Comparison of ENCODE assay signal across 30 cellular contexts in genomic region chr1:100874433-100874832, GRCh38. TPM values are rescaled to one million over a fixed set of nuclear protein-coding genes. Genes with fewer than 3 reads are reported as not detected.
A peak's percentile ranks its signal among the peaks of the same experiment; 100 is the strongest.
DNase-seq lines count a peak whose midpoint lies in the region; ATAC-seq, FAIRE-seq and TF ChIP-seq lines count a peak whose summit lies in the region.
"Had no signal": no experiment of that assay in that cellular context is flagged by ENCODE, and none has a peak within 500 bp of the region (broad histone marks: within the 10 kb centered on the region; RNA-seq: fewer than 3 reads in every experiment).

No MANE protein-coding gene starts in this region.

- no peak overlapping the region for H3K4me3 Mint-ChIP-seq in astrocyte (ENCODE audit: unreplicated experiment)
- H3K4me3 Mint-ChIP-seq: B cell; CD14-positive monocyte; CD4-positive, alpha-beta memory T cell; CD4-positive, alpha-beta T cell; CD4-positive, CD25-positive, alpha-beta regulatory T cell; CD8-positive, alpha-beta memory T cell; CD8-positive, alpha-beta T cell had no signal

- H3K27ac ChIP-seq in VCaP (peak overlapping the region; percentile 43), astrocyte (ENCODE audit: low read depth, low read length) (no peak overlapping the region)
- H3K27ac ChIP-seq: 22Rv1; A549; BLaER1; BLaER1 treated with 17β-estradiol and CSF1 and Interleukin-3, amounts not matched to agents 10 nM and 100 nM had no signal

- no peaks in the 10 kb centered on the region for H3K36me3 ChIP-seq in astrocyte (ENCODE audit: insufficient read depth, low read length)

- peak; percentile 72 for DNase-seq in LNCaP clone FGC (ENCODE audit: low read depth)
- DNase-seq in astrocyte (ENCODE audit: low read depth): no peak
- no peak for DNase-seq in COR-L47 (lab: John Stamatoyannopoulos, UW)
- DNase-seq in GDM1 (lab: John Stamatoyannopoulos, UW): no peak
- DNase-seq: 8988T; ACHN; AML-193; BE2C; C1 segment of cervical spinal cord; Caco-2; Calu3; CD4-positive, alpha-beta memory T cell; CD4-positive, alpha-beta T cell; CD4-positive, CD25-positive, alpha-beta regulatory T cell; CD8-positive, alpha-beta memory T cell; CD8-positive, alpha-beta T cell; DMS 273 treated with DMSO at 0.1 percent for 48 hours; DMS79; DMS79 treated with DMSO at 0.1 percent for 48 hours; DND-41; EL had no signal

- no peaks in the 10 kb centered on the region for H3K4me1 ChIP-seq in astrocyte (ENCODE audit: insufficient read depth, low read length)
- H3K4me1 ChIP-seq: A549; BE2C; BLaER1; BLaER1 treated with 17β-estradiol and CSF1 and Interleukin-3, amounts not matched to agents 10 nM and 100 nM; Caco-2 had no signal

- H3K27me3 ChIP-seq in astrocyte (ENCODE audit: insufficient read depth, low read length): no peaks in the 10 kb centered on the region
- H3K27me3 ChIP-seq: BE2C; BLaER1; BLaER1 treated with 17β-estradiol and CSF1 and Interleukin-3, amounts not matched to agents 10 nM and 100 nM had no signal

- TF ChIP-seq CTCF in LNCaP clone FGC (IDR thresholded peaks at IDR 0.05; ENCODE audit: control insufficient read depth, extremely low read depth, insufficient read depth) (no peak), VCaP (conservative IDR thresholded peaks at IDR 0.05) (no peak), astrocyte (IDR thresholded peaks at IDR 0.05; ENCODE audit: insufficient read depth, low read depth, low read length) (no peak)

- no peaks in the 10 kb centered on the region for H3K27me3 Mint-ChIP-seq in astrocyte (ENCODE audit: low read depth, unreplicated experiment)
- H3K27me3 Mint-ChIP-seq: B cell; CD4-positive, alpha-beta memory T cell; CD4-positive, alpha-beta T cell; CD8-positive, alpha-beta memory T cell had no signal

- H3K4me3 ChIP-seq in LNCaP clone FGC (ENCODE audit: low read depth, low read length): peak overlapping the region; percentile 13; the same call in 1 of the 2 replicates
- no peak overlapping the region for H3K4me3 ChIP-seq in astrocyte (ENCODE audit: insufficient read depth, low read depth, low read length)
- H3K4me3 ChIP-seq: A549; BLaER1; BLaER1 treated with 17β-estradiol and CSF1 and Interleukin-3, amounts not matched to agents 10 nM and 100 nM had no signal

- no peak overlapping the region for H3K9ac ChIP-seq in astrocyte (ENCODE audit: low read length)
- H3K9ac ChIP-seq: BLaER1; BLaER1 treated with 17β-estradiol and CSF1 and Interleukin-3, amounts not matched to agents 10 nM and 100 nM had no signal

- no peak for ATAC-seq in HG02981 (IDR thresholded peaks at IDR 0.05; ENCODE audit: unreplicated experiment)
- ATAC-seq: A549; CD8-positive, alpha-beta T cell had no signal

- no peaks in the 10 kb centered on the region for H3K9me3 Mint-ChIP-seq in astrocyte (ENCODE audit: unreplicated experiment)
- H3K9me3 Mint-ChIP-seq: CD14-positive monocyte; CD4-positive, alpha-beta memory T cell; CD4-positive, alpha-beta T cell; CD8-positive, alpha-beta memory T cell; CD8-positive, alpha-beta T cell had no signal

- H2AFZ ChIP-seq in astrocyte (ENCODE audit: low read depth, low read length): no peak overlapping the region

- no peak overlapping the region for H3K4me2 ChIP-seq in astrocyte (ENCODE audit: low read length)
- H3K4me2 ChIP-seq: A549; BLaER1; BLaER1 treated with 17β-estradiol and CSF1 and Interleukin-3, amounts not matched to agents 10 nM and 100 nM had no signal

- no peaks in the 10 kb centered on the region for H3K9me3 ChIP-seq in astrocyte (ENCODE audit: insufficient read depth, low read depth, low read length)
- H3K9me3 ChIP-seq: A549; BE2C; BLaER1; BLaER1 treated with 17β-estradiol and CSF1 and Interleukin-3, amounts not matched to agents 10 nM and 100 nM; Caco-2 had no signal

- peaks cover 2% of the 10 kb centered on the region for H3K4me1 Mint-ChIP-seq in astrocyte (ENCODE audit: low read depth, unreplicated experiment)
- H3K4me1 Mint-ChIP-seq: B cell; CD14-positive monocyte; CD4-positive, alpha-beta memory T cell; CD4-positive, CD25-positive, alpha-beta regulatory T cell; CD8-positive, alpha-beta memory T cell had no signal

- no peaks in the 10 kb centered on the region for H4K20me1 ChIP-seq in astrocyte (ENCODE audit: insufficient read depth, low read length)
- H4K20me1 ChIP-seq: BLaER1; BLaER1 treated with 17β-estradiol and CSF1 and Interleukin-3, amounts not matched to agents 10 nM and 100 nM had no signal

- no peak overlapping the region for H3K27ac Mint-ChIP-seq in astrocyte (ENCODE audit: unreplicated experiment)
- H3K27ac Mint-ChIP-seq: B cell; CD14-positive monocyte; CD4-positive, alpha-beta T cell; CD4-positive, CD25-positive, alpha-beta regulatory T cell; CD8-positive, alpha-beta T cell had no signal

- H3K79me2 ChIP-seq in astrocyte (ENCODE audit: insufficient read depth, low read length): no peaks in the 10 kb centered on the region

- no peaks in the 10 kb centered on the region for H3K36me3 Mint-ChIP-seq in astrocyte (ENCODE audit: low read depth, unreplicated experiment)
- H3K36me3 Mint-ChIP-seq: CD14-positive monocyte; CD4-positive, alpha-beta memory T cell; CD4-positive, CD25-positive, alpha-beta regulatory T cell; CD8-positive, alpha-beta memory T cell; CD8-positive, alpha-beta T cell had no signal

- peak; percentile 23 for FAIRE-seq in astrocyte (lab: Jason Lieb, UNC)
- FAIRE-seq: A549, D721Med had no signal

RNA-seq across cellular contexts. Expression of gene EXTL2, which starts 20.2 kb away (rescaled TPM):
- total RNA-seq in astrocyte: 36.2 and 41.9 TPM in 2 replicates

RNA-seq across cellular contexts. Expression of gene SLC30A7, which starts 21.5 kb away (rescaled TPM):
- 56.6 and 60.0 TPM in 2 replicates for total RNA-seq in astrocyte
